Comparison of ENCODE assay signal across 18 cellular contexts in the genomic region with DNA sequence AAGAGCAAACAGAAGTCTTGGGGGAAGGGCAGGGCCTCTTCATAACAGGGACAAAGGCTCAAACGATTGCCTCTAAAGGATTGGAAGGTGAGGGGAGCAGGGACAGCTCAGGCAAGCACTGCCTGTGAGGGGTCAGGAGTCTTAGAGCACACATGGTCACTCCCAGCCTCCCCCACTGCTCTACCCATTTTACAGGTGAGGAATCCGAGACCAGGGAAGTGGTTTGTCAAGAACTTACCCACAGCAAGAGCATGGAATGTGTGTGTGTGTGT. TPM values are rescaled to one million over a fixed set of nuclear protein-coding genes. Genes with fewer than 3 reads are reported as not detected.
DNase-seq lines count a peak whose midpoint lies in the region; TF ChIP-seq lines count a peak whose summit lies in the region.
"Had no signal": no experiment of that assay in that cellular context is flagged by ENCODE, and none has a peak within 500 bp of the region (broad histone marks: within the 10 kb centered on the region; RNA-seq: fewer than 3 reads in every experiment).

No MANE protein-coding gene starts in this region.

- H3K9me3 Mint-ChIP-seq in glutamatergic neuron (ENCODE audit: unreplicated experiment) = peaks cover 14% of the 10 kb centered on the region
- H3K9me3 Mint-ChIP-seq: GM23338 had no signal

- H3K4me1 ChIP-seq in HEK293 (ENCODE audit: control insufficient read depth, insufficient read depth, low read length) (peaks cover 6% of the 10 kb centered on the region; the same call in 1 of the 2 replicates), sigmoid colon (peaks cover 0 to 26% (median 20%) of the 10 kb centered on the region in 4 donors), prostate gland (replicated peaks) (no peaks in the 10 kb centered on the region)

- no peak for TF ChIP-seq POLR2A in sigmoid colon (IDR thresholded peaks at IDR 0.05)
- no peak for TF ChIP-seq POLR2A in prostate gland (IDR thresholded peaks at IDR 0.05)

- H3K4me1 Mint-ChIP-seq in glutamatergic neuron (ENCODE audit: low read depth, unreplicated experiment) = peaks cover 44% of the 10 kb centered on the region

- H3K4me3 ChIP-seq in HEK293 (ENCODE audit: low read depth, low read length) (no peak overlapping the region), sigmoid colon (no peak overlapping the region), prostate gland (no peak overlapping the region)
- H3K4me3 ChIP-seq: BLaER1, GM23338 had no signal

- no peaks in the 10 kb centered on the region for H3K36me3 ChIP-seq in HEK293 (ENCODE audit: control insufficient read depth in 2 of 2, insufficient read depth in 1 of 2, low read length in 2 of 2)
- H3K36me3 ChIP-seq in sigmoid colon = no peaks in the 10 kb centered on the region
- no peaks in the 10 kb centered on the region for H3K36me3 ChIP-seq in prostate gland
- H3K36me3 ChIP-seq: BLaER1 had no signal

- H3K27me3 Mint-ChIP-seq in glutamatergic neuron (ENCODE audit: unreplicated experiment) = peaks cover 4% of the 10 kb centered on the region

- peaks cover 6% of the 10 kb centered on the region for H3K36me3 Mint-ChIP-seq in glutamatergic neuron (ENCODE audit: unreplicated experiment)
- H3K36me3 Mint-ChIP-seq: CD4-positive, CD25-positive, alpha-beta regulatory T cell; IgD-negative memory B cell had no signal

- WGBS in sigmoid colon, 2 donors = 56 to 60% methylated on average over 2 of the region's 2 CpGs
- 51% methylated on average over 2 of the region's 2 CpGs for WGBS in prostate gland

- peak; percentile 2 for DNase-seq in activated CD4-positive, alpha-beta T cell treated with anti-CD3 and anti-CD28 coated beads for 1 hour
- DNase-seq in activated CD4-positive, alpha-beta T cell treated with anti-CD3 and anti-CD28 coated beads, Interleukin-2, amount 50 U/mL, for 1 hour = no peak
- DNase-seq in glutamatergic neuron (no peak), sigmoid colon (peak; percentile 38), prostate gland (ENCODE audit: low spot score) (no peak), COR-L47 (lab: John Stamatoyannopoulos, UW) (no peak)
- DNase-seq: CD4-positive, CD25-positive, alpha-beta regulatory T cell; MM.1S; NCI-H1417; NCI-H1694; NCI-H2029 treated with DMSO at 0.1 percent for 48 hours had no signal

- H3K27ac ChIP-seq in HEK293 (ENCODE audit: extremely low read depth, low read depth, low read length) = no peak overlapping the region
- no peak overlapping the region for H3K27ac ChIP-seq in sigmoid colon
- H3K27ac ChIP-seq in prostate gland = no peak overlapping the region
- H3K27ac ChIP-seq: KMS-11 had no signal

- peak overlapping the region; percentile 26 for H3K4me3 Mint-ChIP-seq in glutamatergic neuron (ENCODE audit: unreplicated experiment)
- H3K4me3 Mint-ChIP-seq: CD4-positive, CD25-positive, alpha-beta regulatory T cell; GM23338; IgD-negative memory B cell had no signal

- CTCF ChIA-PET in HEK293 (lab: Yijun Ruan, JAX) = interaction anchor here (0.6 to 1.5 kb wide), 3 partner anchors 10 to 326 kb away, joined by 3 to 4 read pairs (median 3); no protein-coding TSS in a partner anchor

- no peak for TF ChIP-seq EP300 in sigmoid colon (IDR thresholded peaks at IDR 0.05)

- POLR2A ChIA-PET in HEK293 (lab: Yijun Ruan, JAX) = interaction anchor here (0.7 kb wide), 1 partner anchor 106 kb away, joined by 5 read pairs; no protein-coding TSS in a partner anchor

- TF ChIP-seq CTCF in HEK293 (tag by site-specific recombination; IDR thresholded peaks at IDR 0.05) (no peak), glutamatergic neuron (IDR thresholded peaks at IDR 0.05; ENCODE audit: partially characterized antibody, unreplicated experiment) (no peak), sigmoid colon (IDR thresholded peaks at IDR 0.05) (no peak), prostate gland (IDR thresholded peaks at IDR 0.05) (no peak)

- intact Hi-C loops in sigmoid colon (cut with DNase I) (no loop called here), prostate gland (cut with DNase I) (no loop called here)

- peaks cover 0 to 10% (median 0%) of the 10 kb centered on the region in 3 donors for H3K27me3 ChIP-seq in sigmoid colon
- no peaks in the 10 kb centered on the region for H3K27me3 ChIP-seq in prostate gland (replicated peaks; ENCODE audit: insufficient read depth)
- H3K27me3 ChIP-seq: BLaER1 had no signal

- H3K27ac Mint-ChIP-seq in glutamatergic neuron (ENCODE audit: unreplicated experiment) = peak overlapping the region; percentile 5
- H3K27ac Mint-ChIP-seq: GM23338 had no signal

- H3K9me3 ChIP-seq in HEK293 (ENCODE audit: control insufficient read depth, insufficient read depth, low read depth, low read length) (no peaks in the 10 kb centered on the region), sigmoid colon (no peaks in the 10 kb centered on the region), prostate gland (no peaks in the 10 kb centered on the region)
- H3K9me3 ChIP-seq: BLaER1 had no signal

TF ChIP-seq in HEK293, 187 proteins besides CTCF, POLR2A, EP300 and RAD21:
- TF ChIP-seq, protein P1, sequence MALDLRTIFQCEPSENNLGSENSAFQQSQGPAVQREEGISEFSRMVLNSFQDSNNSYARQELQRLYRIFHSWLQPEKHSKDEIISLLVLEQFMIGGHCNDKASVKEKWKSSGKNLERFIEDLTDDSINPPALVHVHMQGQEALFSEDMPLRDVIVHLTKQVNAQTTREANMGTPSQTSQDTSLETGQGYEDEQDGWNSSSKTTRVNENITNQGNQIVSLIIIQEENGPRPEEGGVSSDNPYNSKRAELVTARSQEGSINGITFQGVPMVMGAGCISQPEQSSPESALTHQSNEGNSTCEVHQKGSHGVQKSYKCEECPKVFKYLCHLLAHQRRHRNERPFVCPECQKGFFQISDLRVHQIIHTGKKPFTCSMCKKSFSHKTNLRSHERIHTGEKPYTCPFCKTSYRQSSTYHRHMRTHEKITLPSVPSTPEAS (tag by site-specific recombination; IDR thresholded peaks at IDR 0.05) = 0 out of 2 replicates have a peak, but pooled peaks have one; percentile 15
- TF ChIP-seq ZNF266 (tag by site-specific recombination; IDR thresholded peaks at IDR 0.05; ENCODE audit: low read depth) = no peak
TF ChIP-seq in HEK293: peak in this region for 1.

RNA-seq across cellular contexts. Expression of a gene that starts 24.4 kb away (rescaled TPM):
- total RNA-seq in glutamatergic neuron (ENCODE audit: unreplicated experiment) (not detected), sigmoid colon (not detected), prostate gland (under 1 TPM in 1 of 2 donors, not detected in 1; 0.46 TPM)
- not detected for polyA plus RNA-seq in sigmoid colon
- total RNA-seq: A172; CD4-positive, CD25-positive, alpha-beta regulatory T cell; GM23338; NCI-H460 had no signal
- polyA plus RNA-seq: CD4-positive, CD25-positive, alpha-beta regulatory T cell; GM23338; IgD-negative memory B cell had no signal

Comparison
In these comparisons a context has a peak if more than half of its experiments do, and no peak if none do; other contexts are left out.
1. DNase-seq: peak in activated CD4-positive, alpha-beta T cell treated with anti-CD3 and anti-CD28 coated beads for 1 hour (single experiment) and sigmoid colon (single experiment); none in activated CD4-positive, alpha-beta T cell treated with anti-CD3 and anti-CD28 coated beads, Interleukin-2, amount 50 U/mL, for 1 hour (single experiment), glutamatergic neuron (single experiment), prostate gland (single experiment) and COR-L47 (single experiment).